5 cellular contexts compared by ENCODE assay signal in the genomic region with DNA sequence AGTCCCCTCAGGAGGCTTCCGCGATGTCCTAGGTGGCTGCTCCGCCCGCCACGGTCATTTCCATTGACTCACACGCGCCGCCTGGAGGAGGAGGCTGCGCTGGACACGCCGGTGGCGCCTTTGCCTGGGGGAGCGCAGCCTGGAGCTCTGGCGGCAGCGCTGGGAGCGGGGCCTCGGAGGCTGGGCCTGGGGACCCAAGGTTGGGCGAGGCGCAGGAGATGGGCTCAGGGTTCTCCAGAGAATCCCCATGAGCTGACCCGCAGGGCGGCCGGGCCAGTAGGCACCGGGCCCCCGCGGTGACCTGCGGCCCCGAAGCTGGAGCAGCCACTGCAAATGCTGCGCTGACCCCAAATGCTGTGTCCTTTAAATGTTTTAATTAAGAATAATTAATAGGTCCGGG.
DNase-seq lines count a peak whose midpoint lies in the region; FAIRE-seq and TF ChIP-seq lines count a peak whose summit lies in the region.
"Not testable (repeated sequence)": the region's sequence is repeated elsewhere in the genome, so short reads cannot be mapped to it uniquely, and the experiment has no call there.

No MANE protein-coding gene starts in this region.

- H2AFZ ChIP-seq in SK-N-SH (ENCODE audit: low read depth) = not testable (repeated sequence)

- not testable (repeated sequence) for DNase-seq in SK-N-SH
- DNase-seq in chondrocyte (ENCODE audit: low spot score) = peak; percentile 86
- peak; percentile 2 for DNase-seq in kidney
- peak; percentile 7 for DNase-seq in spleen
- DNase-seq in testis = peak; percentile 9

- not testable (repeated sequence) for H3K9me3 Mint-ChIP-seq in chondrocyte (ENCODE audit: low read depth)

- POLR2A ChIA-PET in SK-N-SH (lab: Yijun Ruan, JAX) = not testable (repeated sequence)

- not testable (repeated sequence) for H3K9ac ChIP-seq in SK-N-SH; kidney (ENCODE audit: low read length in 2 of 2)

- intact Hi-C loops in kidney (cut with DNase I); spleen (cut with DNase I; ENCODE audit: low total_unique reads); testis (cut with DNase I; ENCODE audit: low total_unique reads): not testable (repeated sequence)

- CTCF ChIA-PET in SK-N-SH (lab: Yijun Ruan, JAX) = not testable (repeated sequence)

- not testable (repeated sequence) for H3F3A ChIP-seq in SK-N-SH (replicated peaks; ENCODE audit: insufficient read depth)

- H3K4me3 ChIP-seq in SK-N-SH (ENCODE audit: low read depth in 2 of 2, low read length in 1 of 2); kidney (ENCODE audit: low read length in 2 of 2); spleen: not testable (repeated sequence)
- peak overlapping the region in 1 of 2 donors; percentile 53 for H3K4me3 ChIP-seq in testis

- not testable (repeated sequence) for H3K9me2 ChIP-seq in SK-N-SH

- H4K20me1 ChIP-seq in SK-N-SH (ENCODE audit: insufficient read depth) = peaks cover 20% of the 10 kb centered on the region

- not testable (repeated sequence) for H3K79me2 ChIP-seq in SK-N-SH (ENCODE audit: insufficient read depth)

- H3K27me3 Mint-ChIP-seq in chondrocyte (ENCODE audit: low read depth) = not testable (repeated sequence)

- not testable (repeated sequence) for H3K4me1 ChIP-seq in SK-N-SH (ENCODE audit: control insufficient read depth in 1 of 2, insufficient read depth in 2 of 2, low read depth in 1 of 2, low read length in 1 of 2); kidney (ENCODE audit: control insufficient read depth in 1 of 2, insufficient read depth in 1 of 2, low read depth in 1 of 2, low read length in 2 of 2); spleen; testis

- not testable (repeated sequence) for H3K4me1 Mint-ChIP-seq in chondrocyte (ENCODE audit: low read depth)

- TF ChIP-seq CTCF in SK-N-SH (IDR thresholded peaks at IDR 0.05) = peak; percentile 27; the same call in 1 of the 2 replicates
- TF ChIP-seq CTCF in chondrocyte (IDR thresholded peaks at IDR 0.05); kidney (IDR thresholded peaks at IDR 0.05; ENCODE audit: borderline replicate concordance, extremely low read depth, insufficient read depth); spleen (IDR thresholded peaks at IDR 0.05 in 8 of 11, conservative IDR thresholded peaks at IDR 0.05 in 3 of 11); testis (IDR thresholded peaks at IDR 0.05): not testable (repeated sequence)

- not testable (repeated sequence) for H3K27me3 ChIP-seq in SK-N-SH (ENCODE audit: insufficient read depth); spleen (replicated peaks in 1 of 7); testis

- 77% methylated on average over 5 of the region's 29 CpGs for WGBS in SK-N-SH (ENCODE audit: low lambda C conversion rate)
- 73 to 80% (median 77%) methylated on average over 8 to 22 of the region's 29 CpGs; no CpG with 5 or more reads in 1 of the 5 donors for WGBS in spleen, 5 donors
- 57% methylated on average over 22 of the region's 29 CpGs; no CpG with 5 or more reads in 1 of the 2 donors for WGBS in testis, 2 donors

- H3K27ac Mint-ChIP-seq in chondrocyte (ENCODE audit: unreplicated experiment) = not testable (repeated sequence)

- H3K4me2 ChIP-seq in SK-N-SH = not testable (repeated sequence)

- not testable (repeated sequence) for H3K4me3 Mint-ChIP-seq in chondrocyte (ENCODE audit: unreplicated experiment)

- not testable (repeated sequence) for H3K9me3 ChIP-seq in SK-N-SH; kidney (ENCODE audit: control insufficient read depth in 1 of 2, low read length in 2 of 2); testis
- H3K9me3 ChIP-seq in spleen = peaks cover 0 to 27% (median 11%) of the 10 kb centered on the region in 8 donors

- not testable (repeated sequence) for H3K27ac ChIP-seq in SK-N-SH (ENCODE audit: low read depth in 2 of 2, low read length in 1 of 2); kidney (ENCODE audit: low read depth in 2 of 2, low read length in 2 of 2); spleen; testis

- H3K36me3 ChIP-seq in SK-N-SH (replicated peaks in 1 of 2; ENCODE audit: control insufficient read depth in 1 of 2, insufficient read depth in 2 of 2, low read length in 1 of 2); kidney (ENCODE audit: control insufficient read depth in 1 of 2, insufficient read depth in 2 of 2, low read length in 2 of 2); spleen; testis (ENCODE audit: low read depth, missing control alignments): not testable (repeated sequence)

- TF ChIP-seq EP300 in SK-N-SH (IDR thresholded peaks at IDR 0.05; ENCODE audit: borderline replicate concordance in 1 of 2, low read depth in 1 of 2, low read length in 1 of 2) = not testable (repeated sequence)

- not testable (repeated sequence) for TF ChIP-seq RAD21 in SK-N-SH (IDR thresholded peaks at IDR 0.05; ENCODE audit: low read length)

- not testable (repeated sequence) for H3K36me3 Mint-ChIP-seq in chondrocyte (ENCODE audit: low read depth)

- not testable (repeated sequence) for FAIRE-seq in kidney (lab: Jason Lieb, UNC)

- not testable (repeated sequence) for TF ChIP-seq POLR2A in spleen (IDR thresholded peaks at IDR 0.05); testis (IDR thresholded peaks at IDR 0.05)
